19 cellular contexts compared by ENCODE assay signal in genomic region chr20:48695255-48695654, GRCh38.
DNase-seq lines count a peak whose midpoint lies in the region; ATAC-seq and TF ChIP-seq lines count a peak whose summit lies in the region.
"Had no signal": no experiment of that assay in that cellular context is flagged by ENCODE, and none has a peak within 500 bp of the region (broad histone marks: within the 10 kb centered on the region; RNA-seq: fewer than 3 reads in every experiment).

No MANE protein-coding gene starts in this region.

- no peak overlapping the region for H3K27ac ChIP-seq in CD4-positive, CD25-positive, alpha-beta regulatory T cell (ENCODE audit: insufficient read depth, low read length, poor library complexity, severe bottlenecking)
- H3K27ac ChIP-seq in IMR-90 (ENCODE audit: insufficient read depth, low read length) (no peak overlapping the region), mesenchymal stem cell (ENCODE audit: low read length, poor library complexity, severe bottlenecking) (no peak overlapping the region)
- H3K27ac ChIP-seq: GM23248 had no signal

- intact Hi-C loops in IMR-90 (cut with micrococcal nuclease), result no loop called here
- intact Hi-C loops in activated CD8-positive, alpha-beta T cell treated with anti-CD3 and anti-CD28 coated beads for 36 hours (cut with micrococcal nuclease), result no loop called here

- CTCF ChIA-PET in IMR-90 (lab: Yijun Ruan, JAX), result no interaction called here
- CTCF ChIA-PET in activated CD8-positive, alpha-beta T cell treated with anti-CD3 and anti-CD28 coated beads for 36 hours (lab: Charles Lee), result interaction anchor here (0.6 to 2.4 kb wide), 3 partner anchors 12 to 38 kb away, joined by 3 to 12 read pairs (median 5); no protein-coding TSS in a partner anchor

- no peak for TF ChIP-seq RAD21 in IMR-90 (IDR thresholded peaks at IDR 0.05; ENCODE audit: low read length)

- H2AK5ac ChIP-seq in IMR-90 (ENCODE audit: low read depth, low read length), result no peak overlapping the region
- H2AK5ac ChIP-seq in mesenchymal stem cell (ENCODE audit: low read length, severe bottlenecking), result peak overlapping the region; percentile 51

- H3K4me3 Mint-ChIP-seq in CD4-positive, CD25-positive, alpha-beta regulatory T cell, result no peak overlapping the region
- no peak overlapping the region for H3K4me3 Mint-ChIP-seq in activated CD8-positive, alpha-beta T cell treated with anti-CD3 and anti-CD28 coated beads for 36 hours
- H3K4me3 Mint-ChIP-seq: effector memory CD8-positive, alpha-beta T cell had no signal

- in situ Hi-C loops in IMR-90 (cut with MboI; ENCODE audit: low sequenced_read_pairs), result no loop called here

- H3K9me3 ChIP-seq in CD4-positive, CD25-positive, alpha-beta regulatory T cell (ENCODE audit: control insufficient read depth in 2 of 2, low read length in 2 of 2), result no peaks in the 10 kb centered on the region
- H3K9me3 ChIP-seq in IMR-90 (ENCODE audit: control insufficient read depth, insufficient read depth, low read length) (no peaks in the 10 kb centered on the region), mesenchymal stem cell (ENCODE audit: control insufficient read depth, low read length) (no peaks in the 10 kb centered on the region), MG63 (no peaks in the 10 kb centered on the region)
- H3K9me3 ChIP-seq: Caco-2, mucosa of descending colon had no signal

- peaks cover 6 to 24% (median 17%) of the 10 kb centered on the region in 4 donors for H3K4me1 Mint-ChIP-seq in CD4-positive, CD25-positive, alpha-beta regulatory T cell
- peaks cover 24% of the 10 kb centered on the region for H3K4me1 Mint-ChIP-seq in activated CD8-positive, alpha-beta T cell treated with anti-CD3 and anti-CD28 coated beads for 36 hours (ENCODE audit: low read depth)

- no peak overlapping the region for H2BK5ac ChIP-seq in IMR-90 (ENCODE audit: low read depth, low read length, poor library complexity, severe bottlenecking)
- H2BK5ac ChIP-seq in mesenchymal stem cell (ENCODE audit: low read depth, low read length, poor library complexity, severe bottlenecking), result no peak overlapping the region

- H2AFZ ChIP-seq in IMR-90 (replicated peaks; ENCODE audit: low read length, poor library complexity), result no peak overlapping the region
- no peak overlapping the region for H2AFZ ChIP-seq in mesenchymal stem cell (ENCODE audit: low read depth, low read length)
- H2AFZ ChIP-seq: GM23248 had no signal

- H3K23ac ChIP-seq in IMR-90 (ENCODE audit: low read depth, low read length) (no peak overlapping the region), mesenchymal stem cell (ENCODE audit: low read length in 2 of 2) (no peak overlapping the region)

- H3K4me2 ChIP-seq in IMR-90 (ENCODE audit: low read depth, low read length) (no peak overlapping the region), mesenchymal stem cell (ENCODE audit: low read length, poor library complexity, severe bottlenecking) (no peak overlapping the region)

- H3K4me3 ChIP-seq in CD4-positive, CD25-positive, alpha-beta regulatory T cell (ENCODE audit: low read depth, low read length), result no peak overlapping the region
- H3K4me3 ChIP-seq in IMR-90 (ENCODE audit: insufficient read depth, low read depth, low read length) (no peak overlapping the region), mesenchymal stem cell (ENCODE audit: insufficient read depth in 1 of 2, low read depth in 1 of 2, low read length in 2 of 2) (no peak overlapping the region), MG63 (no peak overlapping the region)
- H3K4me3 ChIP-seq: GM23248, K562, mucosa of descending colon had no signal

- H3K9me1 ChIP-seq in IMR-90 (ENCODE audit: insufficient read depth, low read length), result peaks cover 11% of the 10 kb centered on the region; the same call in 1 of the 2 replicates

- no peak overlapping the region for H2AK9ac ChIP-seq in IMR-90 (replicated peaks; ENCODE audit: low read depth, low read length, poor library complexity)

- H3K27me3 Mint-ChIP-seq in CD4-positive, CD25-positive, alpha-beta regulatory T cell, result no peaks in the 10 kb centered on the region
- no peaks in the 10 kb centered on the region for H3K27me3 Mint-ChIP-seq in activated CD8-positive, alpha-beta T cell treated with anti-CD3 and anti-CD28 coated beads for 36 hours
- H3K27me3 Mint-ChIP-seq: effector memory CD8-positive, alpha-beta T cell had no signal

- H2BK15ac ChIP-seq in IMR-90 (ENCODE audit: low read depth, low read length) (no peak overlapping the region), mesenchymal stem cell (ENCODE audit: low read depth, poor library complexity, severe bottlenecking) (no peak overlapping the region)

- peaks cover 90% of the 10 kb centered on the region for H3K36me3 ChIP-seq in CD4-positive, CD25-positive, alpha-beta regulatory T cell (ENCODE audit: control insufficient read depth, insufficient read depth, low read length)
- H3K36me3 ChIP-seq in IMR-90 (ENCODE audit: control insufficient read depth, insufficient read depth, low read length), result no peaks in the 10 kb centered on the region
- H3K36me3 ChIP-seq in mesenchymal stem cell (ENCODE audit: control insufficient read depth in 1 of 2, insufficient read depth in 2 of 2, low read depth in 1 of 2, low read length in 2 of 2), result peaks cover 4 to 15% of the 10 kb centered on the region in 2 experiments
- no peaks in the 10 kb centered on the region; the same call in 1 of the 2 replicates for H3K36me3 ChIP-seq in MG63

- no peak overlapping the region for H3K56ac ChIP-seq in IMR-90 (ENCODE audit: extremely low read depth, insufficient read depth, low read length)

- H3K79me1 ChIP-seq in IMR-90 (ENCODE audit: low read depth in 1 of 2, low read length in 2 of 2), result no peaks in the 10 kb centered on the region
- peaks cover 5% of the 10 kb centered on the region for H3K79me1 ChIP-seq in mesenchymal stem cell (replicated peaks; ENCODE audit: low read length, poor library complexity, severe bottlenecking)

- no peak overlapping the region for H3K9ac ChIP-seq in IMR-90 (ENCODE audit: low read depth, low read length)
- H3K9ac ChIP-seq in mesenchymal stem cell (ENCODE audit: low read length), result no peak overlapping the region
- H3K9ac ChIP-seq: GM23248 had no signal

- no peak overlapping the region for H3K4ac ChIP-seq in IMR-90 (ENCODE audit: low read depth, low read length)
- no peak overlapping the region for H3K4ac ChIP-seq in mesenchymal stem cell (ENCODE audit: low read depth in 1 of 2, low read length in 2 of 2)

- no peaks in the 10 kb centered on the region for H3K4me1 ChIP-seq in CD4-positive, CD25-positive, alpha-beta regulatory T cell (ENCODE audit: control insufficient read depth, insufficient read depth, low read length, poor library complexity, severe bottlenecking)
- no peaks in the 10 kb centered on the region for H3K4me1 ChIP-seq in IMR-90 (ENCODE audit: control insufficient read depth, insufficient read depth, low read length)
- H3K4me1 ChIP-seq in mesenchymal stem cell (ENCODE audit: control insufficient read depth, insufficient read depth, low read depth, low read length), result peaks cover 14% of the 10 kb centered on the region

- DNase-seq in CD4-positive, CD25-positive, alpha-beta regulatory T cell, result no peak
- DNase-seq in IMR-90 (no peak), mesenchymal stem cell (no peak), NCI-H187 treated with DMSO at 0.1 percent for 48 hours (lab: John Stamatoyannopoulos, UW) (no peak), MG63 (no peak), SW 1271 (lab: John Stamatoyannopoulos, UW) (no peak)
- DNase-seq in activated CD8-positive, alpha-beta T cell treated with anti-CD3 and anti-CD28 coated beads for 36 hours, result no peak
- no peak for DNase-seq in stimulated activated CD4-positive, alpha-beta T cell treated with anti-CD3 and anti-CD28 coated beads, Interleukin-15, amount 100 ng/mL, for 24 hours
- DNase-seq: activated CD4-positive, alpha-beta T cell treated with anti-CD3 and anti-CD28 coated beads, Interleukin-2, amount 50 U/mL, for 1 hour; amniotic stem cell; Caco-2; effector memory CD8-positive, alpha-beta T cell; GM23248; mucosa of descending colon; NCI-H2171 treated with DMSO at 0.1 percent for 48 hours; NCI-H748 treated with DMSO at 0.1 percent for 48 hours; nucleus accumbens; stimulated activated CD4-positive, alpha-beta T cell treated with anti-CD3 and anti-CD28 coated beads, Interleukin-4, amount 100 ng/mL, for 1 hour had no signal

- no peak overlapping the region for H2BK120ac ChIP-seq in IMR-90 (ENCODE audit: low read depth, low read length)
- no peak overlapping the region for H2BK120ac ChIP-seq in mesenchymal stem cell (ENCODE audit: low read depth, low read length)

- BruUV-seq in IMR-90 (replicated peaks; lab: Mats Ljungman, UMichigan), result no TSS peak

- TF ChIP-seq CTCF in IMR-90 (conservative IDR thresholded peaks at IDR 0.05; ENCODE audit: low read depth, low read length), result no peak
- no peak for TF ChIP-seq CTCF in activated CD8-positive, alpha-beta T cell treated with anti-CD3 and anti-CD28 coated beads for 36 hours (IDR thresholded peaks at IDR 0.05)

- no peak for TF ChIP-seq POLR2A in IMR-90 (IDR thresholded peaks at IDR 0.05; ENCODE audit: low read depth, low read length)

- no peak for ATAC-seq in CD4-positive, CD25-positive, alpha-beta regulatory T cell (ENCODE audit: low read depth in 2 of 2)
- ATAC-seq in IMR-90 (ENCODE audit: low read depth), result no peak
- no peak for ATAC-seq in activated CD8-positive, alpha-beta T cell treated with anti-CD3 and anti-CD28 coated beads for 36 hours
- ATAC-seq: effector memory CD8-positive, alpha-beta T cell; K562; mucosa of descending colon had no signal

- no peak overlapping the region for H3K18ac ChIP-seq in IMR-90 (ENCODE audit: low read depth, low read length)
- no peak overlapping the region for H3K18ac ChIP-seq in mesenchymal stem cell (ENCODE audit: low read depth in 1 of 2, low read length in 2 of 2)

- no peak overlapping the region for H3K14ac ChIP-seq in IMR-90 (replicated peaks; ENCODE audit: low read depth, low read length)
- H3K14ac ChIP-seq in mesenchymal stem cell (ENCODE audit: low read length in 2 of 2), result no peak overlapping the region

- dilution Hi-C loops in IMR-90 (cut with HindIII; ENCODE audit: low sequenced_read_pairs, unreplicated experiment), result no loop called here

- no peak overlapping the region for H2BK12ac ChIP-seq in mesenchymal stem cell (ENCODE audit: low read length in 2 of 2)

- H4K20me1 ChIP-seq in IMR-90 (ENCODE audit: insufficient read depth, low read length), result no peaks in the 10 kb centered on the region

- H4K91ac ChIP-seq in IMR-90 (ENCODE audit: insufficient read depth, low read depth, low read length), result no peak overlapping the region
- H4K91ac ChIP-seq in mesenchymal stem cell (ENCODE audit: low read length), result no peak overlapping the region

- H4K5ac ChIP-seq in IMR-90 (ENCODE audit: low read depth, low read length), result no peak overlapping the region

- H4K8ac ChIP-seq in IMR-90 (ENCODE audit: low read depth in 2 of 2, low read length in 2 of 2) (no peak overlapping the region), mesenchymal stem cell (ENCODE audit: low read length) (no peak overlapping the region)

- no peak overlapping the region for H2BK20ac ChIP-seq in IMR-90 (ENCODE audit: low read depth, low read length)

- peak overlapping the region in 2 of 3 donors; percentile 12 to 41 for H3K27ac Mint-ChIP-seq in CD4-positive, CD25-positive, alpha-beta regulatory T cell
- H3K27ac Mint-ChIP-seq in activated CD8-positive, alpha-beta T cell treated with anti-CD3 and anti-CD28 coated beads for 36 hours, result peak overlapping the region; percentile 14

- no CpG with 5 or more reads among the region's 2 CpGs for WGBS in IMR-90 (ENCODE audit: extremely low coverage in 2 of 2, insufficient read length in 1 of 2), 2 experiments
- 64% methylated on average over 2 of the region's 2 CpGs for WGBS in mesenchymal stem cell

- H3K27me3 ChIP-seq in CD4-positive, CD25-positive, alpha-beta regulatory T cell (ENCODE audit: control insufficient read depth, insufficient read depth, low read length), result no peaks in the 10 kb centered on the region
- H3K27me3 ChIP-seq in IMR-90 (ENCODE audit: control insufficient read depth, insufficient read depth, low read length) (no peaks in the 10 kb centered on the region; the same call in 1 of the 2 replicates), mesenchymal stem cell (ENCODE audit: control insufficient read depth in 1 of 2, insufficient read depth in 1 of 2, low read length in 2 of 2) (peaks cover 0 to 9% of the 10 kb centered on the region in 2 experiments), MG63 (no peaks in the 10 kb centered on the region)

- POLR2A ChIA-PET in IMR-90 (lab: Charles Lee; ENCODE audit: unreplicated experiment), result no interaction called here
- POLR2A ChIA-PET in activated CD8-positive, alpha-beta T cell treated with anti-CD3 and anti-CD28 coated beads for 36 hours (lab: Charles Lee), result interaction anchor here (1.6 to 2.1 kb wide), 2 partner anchors 11 to 17 kb away, joined by 4 to 7 read pairs; no protein-coding TSS in a partner anchor

- peaks cover 49% of the 10 kb centered on the region for H3K36me3 Mint-ChIP-seq in CD4-positive, CD25-positive, alpha-beta regulatory T cell
- peaks cover 50% of the 10 kb centered on the region for H3K36me3 Mint-ChIP-seq in activated CD8-positive, alpha-beta T cell treated with anti-CD3 and anti-CD28 coated beads for 36 hours (ENCODE audit: low read depth)

- H3K9me3 Mint-ChIP-seq in CD4-positive, CD25-positive, alpha-beta regulatory T cell, result no peaks in the 10 kb centered on the region
- H3K9me3 Mint-ChIP-seq in activated CD8-positive, alpha-beta T cell treated with anti-CD3 and anti-CD28 coated beads for 36 hours, result no peaks in the 10 kb centered on the region
- H3K9me3 Mint-ChIP-seq: effector memory CD8-positive, alpha-beta T cell had no signal
